ENCODE assay signal across 9 cellular contexts in the genomic region with DNA sequence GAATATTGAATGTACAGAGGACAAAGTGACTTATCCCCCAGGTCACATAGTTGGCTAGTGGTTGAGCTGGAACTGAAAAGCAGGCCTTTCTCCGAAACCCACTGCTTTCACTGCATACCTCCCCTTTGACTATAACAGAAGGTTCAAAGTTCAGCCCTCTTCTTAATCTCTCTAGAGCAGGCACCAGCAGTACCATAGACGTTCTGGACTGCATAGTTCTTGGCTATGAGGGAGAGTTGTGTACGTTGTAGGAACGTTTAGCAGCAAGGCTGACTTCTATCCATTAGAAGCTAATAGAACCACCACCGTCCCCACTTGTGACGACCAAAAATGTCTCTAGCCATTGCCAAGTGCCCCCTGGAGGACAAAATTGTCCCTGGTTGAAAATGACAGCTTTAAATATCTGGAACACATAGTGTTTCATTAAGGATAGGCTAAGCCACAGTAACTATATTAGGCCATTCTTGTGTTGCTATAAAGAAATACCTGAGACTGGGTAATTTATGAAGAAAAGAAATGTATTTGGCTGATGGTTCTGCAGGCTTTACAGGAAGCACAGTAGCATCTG.
DNase-seq lines count a peak whose midpoint lies in the region; ATAC-seq and TF ChIP-seq lines count a peak whose summit lies in the region.
"Had no signal": no experiment of that assay in that cellular context is flagged by ENCODE, and none has a peak within 500 bp of the region (broad histone marks: within the 10 kb centered on the region; RNA-seq: fewer than 3 reads in every experiment).

No MANE protein-coding gene starts in this region.

- no peak for TF ChIP-seq POLR2A in gastroesophageal sphincter (IDR thresholded peaks at IDR 0.05)
- no peak for TF ChIP-seq POLR2A in vagina (IDR thresholded peaks at IDR 0.05)

- H3K27me3 ChIP-seq in Panc1 (ENCODE audit: control insufficient read depth, insufficient read depth, low read length) (no peaks in the 10 kb centered on the region), gastroesophageal sphincter (no peaks in the 10 kb centered on the region), vagina (no peaks in the 10 kb centered on the region)

- H3K9me3 ChIP-seq in Panc1 (ENCODE audit: control insufficient read depth, insufficient read depth, low read depth, low read length) (no peaks in the 10 kb centered on the region), gastroesophageal sphincter (no peaks in the 10 kb centered on the region), vagina (no peaks in the 10 kb centered on the region)

- no TSS peak for BruUV-seq in Panc1 (replicated peaks; lab: Mats Ljungman, UMichigan)

- ATAC-seq in Panc1, result no peak
- ATAC-seq in gastroesophageal sphincter, result no peak
- ATAC-seq in GM21723 (IDR thresholded peaks at IDR 0.05; ENCODE audit: unreplicated experiment), result no peak
- no peak for ATAC-seq in GM19455 (IDR thresholded peaks at IDR 0.05; ENCODE audit: unreplicated experiment)

- DNase-seq in EH (ENCODE audit: low read depth), result peak; percentile 5
- DNase-seq in Panc1 (ENCODE audit: low read depth, low spot score), result no peak
- no peak for DNase-seq in vagina (ENCODE audit: extremely low spot score in 2 of 2)
- no peak for DNase-seq in NCI-H1105 (lab: John Stamatoyannopoulos, UW)
- DNase-seq: hippocampal formation had no signal

- 72 to 80% methylated on average over 1 to 4 of the region's 6 CpGs for WGBS in gastroesophageal sphincter (ENCODE audit: low coverage in 1 of 2), 2 donors

- POLR2A ChIA-PET in Panc1 (lab: Charles Lee), result no interaction called here

- TF ChIP-seq CTCF in 22Rv1 (IDR thresholded peaks at IDR 0.05) (peak; percentile 29), Panc1 (IDR thresholded peaks at IDR 0.05) (peak; percentile 56), gastroesophageal sphincter (IDR thresholded peaks at IDR 0.05) (peak in 3 of 4 experiments; percentile 8 to 43 (median 12)), vagina (IDR thresholded peaks at IDR 0.05) (no peak)

- intact Hi-C loops in Panc1 (cut with micrococcal nuclease; ENCODE audit: unreplicated experiment), result loop anchor here (5.0 kb wide), 1 partner anchor 324 kb away; no protein-coding TSS in a partner anchor
- intact Hi-C loops in vagina (cut with DNase I), result no loop called here

- no peaks in the 10 kb centered on the region for H3K4me1 ChIP-seq in Panc1 (ENCODE audit: control insufficient read depth, insufficient read depth, low read length)
- no peaks in the 10 kb centered on the region for H3K4me1 ChIP-seq in gastroesophageal sphincter
- peaks cover 14% of the 10 kb centered on the region for H3K4me1 ChIP-seq in vagina

- in situ Hi-C loops in Panc1 (cut with HindIII; ENCODE audit: low pct_unique_long_range_greater_than_20kb, low sequenced_read_pairs), result no loop called here

- no peak overlapping the region for H3K4me3 ChIP-seq in Panc1 (ENCODE audit: low read depth in 2 of 2, low read length in 2 of 2)
- H3K4me3 ChIP-seq in gastroesophageal sphincter, result no peak overlapping the region
- H3K4me3 ChIP-seq in vagina, result no peak overlapping the region

- no peaks in the 10 kb centered on the region for H3K36me3 ChIP-seq in Panc1 (ENCODE audit: control insufficient read depth, insufficient read depth, low read length)
- no peaks in the 10 kb centered on the region for H3K36me3 ChIP-seq in gastroesophageal sphincter
- H3K36me3 ChIP-seq in vagina, result no peaks in the 10 kb centered on the region

- CTCF ChIA-PET in Panc1 (lab: Charles Lee), result no interaction called here

- H3K27ac ChIP-seq in 22Rv1 (no peak overlapping the region), Panc1 (ENCODE audit: low read length) (no peak overlapping the region), gastroesophageal sphincter (no peak overlapping the region), vagina (no peak overlapping the region)

- TF ChIP-seq EP300 in gastroesophageal sphincter (IDR thresholded peaks at IDR 0.05), result no peak

Comparison
In these comparisons a context has a peak if more than half of its experiments do, and no peak if none do; other contexts are left out.
1. CTCF ChIP-seq: peak in 22Rv1 (single experiment), Panc1 (single experiment) and gastroesophageal sphincter (3 of 4); none in vagina (0 of 3).